26 cellular contexts compared by ENCODE assay signal in the genomic region with DNA sequence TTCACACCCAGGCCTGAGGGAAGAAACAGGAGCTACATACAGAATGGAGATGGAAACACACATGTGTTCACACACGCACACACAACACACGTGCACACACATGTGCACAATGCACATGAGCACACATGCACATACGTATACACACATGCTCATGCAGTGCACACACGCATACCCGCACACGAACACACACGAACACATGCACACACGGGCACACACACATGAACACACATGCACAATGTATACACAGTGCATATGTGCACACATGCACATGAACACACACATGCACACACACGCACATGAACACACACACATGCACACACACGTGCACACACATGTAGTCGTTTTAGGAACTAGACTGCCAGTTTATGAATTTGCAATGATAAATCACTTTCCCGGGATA. TPM values are rescaled to one million over a fixed set of nuclear protein-coding genes. Genes with fewer than 3 reads are reported as not detected.
DNase-seq lines count a peak whose midpoint lies in the region; ATAC-seq, FAIRE-seq and TF ChIP-seq lines count a peak whose summit lies in the region.
"Had no signal": no experiment of that assay in that cellular context is flagged by ENCODE, and none has a peak within 500 bp of the region (broad histone marks: within the 10 kb centered on the region; RNA-seq: fewer than 3 reads in every experiment).

No MANE protein-coding gene starts in this region.

- H3K4me3 Mint-ChIP-seq in HFFc6, result peak overlapping the region; percentile 81; the same call in 1 of the 2 replicates
- H3K4me3 Mint-ChIP-seq: IgD-negative memory B cell; mesothelial cell of epicardium; naive B cell; stimulated activated naive CD8-positive, alpha-beta T cell treated with anti-CD3 and anti-CD28 coated beads, Interleukin-15, amount 100 ng/mL, for 72 hours had no signal

- H3K27me3 ChIP-seq in K562 (ENCODE audit: control insufficient read depth in 2 of 2, insufficient read depth in 2 of 2, low read length in 2 of 2) (no peaks in the 10 kb centered on the region), keratinocyte (ENCODE audit: control insufficient read depth, extremely low read depth, insufficient read depth, low read length) (no peaks in the 10 kb centered on the region), stomach smooth muscle (ENCODE audit: control insufficient read depth in 1 of 2, insufficient read depth in 2 of 2, low read length in 2 of 2) (no peaks in the 10 kb centered on the region)
- H3K27me3 ChIP-seq: hepatocyte, tibial artery had no signal

- H3K27ac Mint-ChIP-seq in HFFc6, result peak overlapping the region; percentile 93
- H3K27ac Mint-ChIP-seq: mesothelial cell of epicardium had no signal

- FAIRE-seq in K562 (lab: Jason Lieb, UNC) (peak; percentile 46), keratinocyte (lab: Jason Lieb, UNC) (peak; percentile 41)
- FAIRE-seq: colon had no signal

- no peak overlapping the region for H3K27ac ChIP-seq in K562 (ENCODE audit: extremely low read depth, low read depth, low read length)
- H3K27ac ChIP-seq in keratinocyte (ENCODE audit: control insufficient read depth, insufficient read depth, low read length), result no peak overlapping the region
- peak overlapping the region; percentile 66 for H3K27ac ChIP-seq in stomach smooth muscle (ENCODE audit: low read length)
- H3K27ac ChIP-seq: C4-2B, VCaP had no signal

- in situ Hi-C loops in K562 (cut with MboI), result no loop called here

- H3K4me3 ChIP-seq in K562 (no peak overlapping the region), keratinocyte (ENCODE audit: control insufficient read depth in 2 of 3, extremely low read depth in 1 of 3, insufficient read depth in 2 of 3, low read depth in 1 of 3, low read length in 3 of 3) (no peak overlapping the region), stomach smooth muscle (ENCODE audit: low read length in 2 of 2) (peak overlapping the region in 1 of 2 donors; percentile 49)
- H3K4me3 ChIP-seq: hepatocyte had no signal

- H4K20me1 ChIP-seq in K562 (replicated peaks; ENCODE audit: control insufficient read depth, insufficient read depth, low read length) (no peaks in the 10 kb centered on the region), keratinocyte (ENCODE audit: control insufficient read depth, extremely low read depth, insufficient read depth, low read length) (no peaks in the 10 kb centered on the region)

- no peaks in the 10 kb centered on the region for H3K9me3 Mint-ChIP-seq in HFFc6
- H3K9me3 Mint-ChIP-seq: IgD-negative memory B cell, mesothelial cell of epicardium had no signal

- dilution Hi-C loops in keratinocyte (cut with MboI; ENCODE audit: extremely low pct_ligation_motif_present, low sequenced_read_pairs), result no loop called here

- H3K9ac ChIP-seq in K562 (ENCODE audit: insufficient read depth in 1 of 2, low read depth in 2 of 2, low read length in 2 of 2) (no peak overlapping the region), keratinocyte (ENCODE audit: control insufficient read depth, extremely low read depth, insufficient read depth, low read length) (no peak overlapping the region), stomach smooth muscle (ENCODE audit: low read length in 2 of 2) (no peak overlapping the region)

- no peaks in the 10 kb centered on the region for H3K79me2 ChIP-seq in K562 (ENCODE audit: control insufficient read depth, insufficient read depth, low read length)
- no peaks in the 10 kb centered on the region for H3K79me2 ChIP-seq in keratinocyte (ENCODE audit: control insufficient read depth, insufficient read depth, low read length)
- H3K79me2 ChIP-seq: hepatocyte had no signal

- H2AFZ ChIP-seq in K562 (ENCODE audit: low read depth, low read length) (no peak overlapping the region), keratinocyte (ENCODE audit: control insufficient read depth, low read length) (no peak overlapping the region)
- H2AFZ ChIP-seq: hepatocyte had no signal

- peaks cover 34% of the 10 kb centered on the region for H3K36me3 Mint-ChIP-seq in HFFc6 (ENCODE audit: low read depth)

- POLR2A ChIA-PET in K562 (lab: Yijun Ruan, JAX), result no interaction called here

- H3K36me3 ChIP-seq in K562 (ENCODE audit: control insufficient read depth, insufficient read depth, low read length), result peaks cover 22% of the 10 kb centered on the region; the same call in 2 of the 3 replicates
- H3K36me3 ChIP-seq in keratinocyte (ENCODE audit: control insufficient read depth in 2 of 2, extremely low read depth in 1 of 2, insufficient read depth in 2 of 2, low read length in 2 of 2), result peaks cover 17 to 25% of the 10 kb centered on the region in 2 experiments
- peaks cover 11 to 12% of the 10 kb centered on the region in 2 donors for H3K36me3 ChIP-seq in stomach smooth muscle (ENCODE audit: control insufficient read depth in 2 of 2, insufficient read depth in 2 of 2, low read length in 2 of 2)

- BruUV-seq in K562 (replicated peaks; lab: Mats Ljungman, UMichigan), result no TSS peak

- no peak for DNase-seq in HFFc6
- DNase-seq in K562 (ENCODE audit: extremely low read depth in 1 of 4, low spot score in 3 of 4), result no peak
- no peak for DNase-seq in keratinocyte (ENCODE audit: low read depth, low spot score)
- no peak for DNase-seq in GDM1 (lab: John Stamatoyannopoulos, UW)
- no peak for DNase-seq in GM19240 (ENCODE audit: insufficient read length, low spot score)
- no peak for DNase-seq in germinal center (ENCODE audit: low spot score)
- DNase-seq: activated naive CD4-positive, alpha-beta T cell treated with anti-CD3 and anti-CD28 coated beads, Interleukin-2, amount 50 U/mL, for 16 hours; DMS79 treated with DMSO at 0.1 percent for 48 hours; effector memory CD4-positive, alpha-beta T cell; foreskin melanocyte; naive B cell; NCI-H1105; NCI-H187 treated with DMSO at 0.1 percent for 48 hours; NCI-H526 treated with DMSO at 0.1 percent for 48 hours; SHP77; stimulated activated naive CD8-positive, alpha-beta T cell treated with anti-CD3 and anti-CD28 coated beads, Interleukin-15, amount 100 ng/mL, for 72 hours; T-helper 9 cell had no signal

- H3K4me2 ChIP-seq in K562 (ENCODE audit: insufficient read depth, low read length) (no peak overlapping the region), keratinocyte (ENCODE audit: control insufficient read depth, extremely low read depth, insufficient read depth, low read depth, low read length) (no peak overlapping the region)
- H3K4me2 ChIP-seq: hepatocyte had no signal

- TF ChIP-seq RAD21 in K562 (CRISPR knock-in tag; conservative IDR thresholded peaks at IDR 0.05 in 1 of 2, IDR thresholded peaks at IDR 0.05 in 1 of 2), result no peak

- H3K9me1 ChIP-seq in K562 (ENCODE audit: control insufficient read depth, insufficient read depth, low read length) (no peaks in the 10 kb centered on the region), keratinocyte (ENCODE audit: control insufficient read depth, extremely low read depth, insufficient read depth, low read length) (peaks cover 2% of the 10 kb centered on the region)

- H3K4me1 ChIP-seq in K562 (replicated peaks in 1 of 2; ENCODE audit: control insufficient read depth in 2 of 2, insufficient read depth in 2 of 2, low read length in 2 of 2) (no peaks in the 10 kb centered on the region; a peak in 2 of 5 replicates), keratinocyte (ENCODE audit: control insufficient read depth, extremely low read depth, insufficient read depth, low read length) (peaks cover 13% of the 10 kb centered on the region), stomach smooth muscle (ENCODE audit: control insufficient read depth, insufficient read depth, low read length) (peaks cover 16% of the 10 kb centered on the region)

- intact Hi-C loops in K562 (cut with micrococcal nuclease), result no loop called here

- no peak for TF ChIP-seq CTCF in HFFc6 (IDR thresholded peaks at IDR 0.05)
- no peak for TF ChIP-seq CTCF in K562 (IDR thresholded peaks at IDR 0.05 in 2 of 3, conservative IDR thresholded peaks at IDR 0.05 in 1 of 3; ENCODE audit: insufficient read depth in 2 of 3, low read depth in 1 of 3, low read length in 3 of 3)
- no peak for TF ChIP-seq CTCF in keratinocyte (optimal IDR thresholded peaks at IDR 0.05 in 1 of 3, IDR thresholded peaks at IDR 0.05 in 1 of 3, conservative IDR thresholded peaks at IDR 0.05 in 1 of 3; ENCODE audit: extremely low read depth in 1 of 3, insufficient read depth in 2 of 3, low read length in 3 of 3)

- TF ChIP-seq POLR2A in K562 (conservative IDR thresholded peaks at IDR 0.05), result 0 out of 2 replicates have a peak, but pooled peaks have one; percentile 37

- ATAC-seq in K562, result no peak
- ATAC-seq: Panc1; stimulated activated naive CD8-positive, alpha-beta T cell treated with anti-CD3 and anti-CD28 coated beads, Interleukin-15, amount 100 ng/mL, for 72 hours had no signal

- 96% methylated on average over 10 of the region's 12 CpGs for WGBS in K562 (ENCODE audit: insufficient coverage, low coverage, missing lambda C conversion rate)

- peaks cover 22% of the 10 kb centered on the region for H3K4me1 Mint-ChIP-seq in HFFc6 (ENCODE audit: low read depth)
- H3K4me1 Mint-ChIP-seq: mesothelial cell of epicardium; stimulated activated naive CD8-positive, alpha-beta T cell treated with anti-CD3 and anti-CD28 coated beads, Interleukin-15, amount 100 ng/mL, for 72 hours had no signal

- peaks cover 3% of the 10 kb centered on the region for H3K9me3 ChIP-seq in K562 (replicated peaks; ENCODE audit: control insufficient read depth, insufficient read depth, low read depth, low read length)
- H3K9me3 ChIP-seq in keratinocyte (ENCODE audit: control insufficient read depth, low read depth, low read length), result no peaks in the 10 kb centered on the region
- H3K9me3 ChIP-seq in stomach smooth muscle (ENCODE audit: control insufficient read depth in 2 of 2, low read length in 2 of 2), result no peaks in the 10 kb centered on the region
- H3K9me3 ChIP-seq: tibial artery had no signal

- H3K27me3 Mint-ChIP-seq in HFFc6 (ENCODE audit: insufficient read depth), result no peaks in the 10 kb centered on the region
- H3K27me3 Mint-ChIP-seq: IgD-negative memory B cell; naive B cell; stimulated activated naive CD8-positive, alpha-beta T cell treated with anti-CD3 and anti-CD28 coated beads, Interleukin-15, amount 100 ng/mL, for 72 hours had no signal

- no peak for TF ChIP-seq EP300 in K562 (IDR thresholded peaks at IDR 0.05; ENCODE audit: low read length)

- CTCF ChIA-PET in K562 (lab: Yijun Ruan, JAX; ENCODE audit: low intra/inter-chr PET ratio), result no interaction called here

RNA-seq across cellular contexts. Expression of a gene that starts 49.3 kb away (rescaled TPM):
- total RNA-seq in HFFc6 (2021; fragmentation: NEBNext Ultra II Directional; extraction: Animal tissue kit (Norgen Biotek cat#: 25700)), result 10 to 100 TPM; 35.9 to 43.4 (median 39.1) TPM
- total RNA-seq in K562 (2011; cell fraction: chromatin; rRNA removed; ENCODE audit: low replicate concordance), result 15.8 and 27.5 TPM in 2 replicates
- 14.7 and 18.3 TPM in 2 replicates for total RNA-seq in K562 (2011; cell fraction: nucleolus; rRNA removed)
- total RNA-seq in K562 (2011; cell fraction: nucleoplasm; rRNA removed), result 14.1 and 15.6 TPM in 2 replicates
- total RNA-seq in K562 (2014; rRNA removed) (18.9 and 20.5 TPM in 2 replicates), K562 (2014; rRNA removed; fragmentation: Illumina TruSeq; extraction: Trizol) (19.9 and 20.1 TPM in 2 replicates), K562 (2015; rRNA removed; fragmentation: Illumina TruSeq; extraction: Trizol) (18.6 and 21.9 TPM in 2 replicates), K562 (2021) (22.1 and 23.1 TPM in 2 replicates)
- polyA plus RNA-seq in K562 (2011; rRNA removed) (25.6 and 30.3 TPM in 2 replicates), K562 (2014; fragmentation: Illumina TruSeq; extraction: Trizol) (26.3 and 27.9 TPM in 2 replicates), K562 (2014; fragmentation: Nextera tagmentation; extraction: Ambion mirVana) (1 to 10 TPM; 4.6 to 5.3 TPM), K562 (2014; rRNA removed) (21.7 and 23.0 TPM in 2 replicates), keratinocyte (27.3 to 37.1 TPM (median 31.3 TPM) in 3 replicates)
- polyA plus RNA-seq in K562 (2011; cell fraction: cytosol; rRNA removed), result 12.0 and 18.5 TPM in 2 replicates
- 8.0 and 10.4 TPM in 2 replicates for polyA plus RNA-seq in K562 (2011; cell fraction: nucleus; rRNA removed)
- polyA plus RNA-seq in K562 (2012), result 14.9 and 15.5 TPM in 2 replicates
- 37.9 and 40.4 TPM in 2 replicates for polyA minus RNA-seq in K562 (2011; rRNA and poly(A)+ RNA removed)
- polyA minus RNA-seq in K562 (2011; cell fraction: cytosol; rRNA and poly(A)+ RNA removed), result 17.8 and 20.6 TPM in 2 replicates
- polyA minus RNA-seq in K562 (2011; cell fraction: nucleus; rRNA and poly(A)+ RNA removed), result 9.7 and 11.4 TPM in 2 replicates
- polyA plus RNA-seq in keratinocyte (2011; ENCODE audit: low read depth), result 27.2 TPM
- polyA plus RNA-seq in keratinocyte (2011; cell fraction: cytosol; rRNA removed), result 25.9 and 34.8 TPM in 2 replicates
- 36.7 and 37.3 TPM in 2 replicates for polyA plus RNA-seq in keratinocyte (2011; cell fraction: nucleus; rRNA removed)
- polyA plus RNA-seq in keratinocyte (2012; ENCODE audit: low replicate concordance), result 12.2 and 22.5 TPM in 2 replicates
- 14.5 to 31.2 TPM (median 20.7 TPM) in 3 replicates for polyA minus RNA-seq in keratinocyte
- 26.1 TPM for polyA minus RNA-seq in keratinocyte (2011; cell fraction: cytosol; rRNA and poly(A)+ RNA removed)
- 12.6 and 25.7 TPM in 2 replicates for polyA minus RNA-seq in keratinocyte (2011; cell fraction: nucleus; rRNA and poly(A)+ RNA removed)
